In genomic region chr1:45339694-45340558, GRCh38 we compare ENCODE assay signal across 1 cellular context.
A peak's percentile ranks its signal among the peaks of the same experiment; 100 is the strongest.
TF ChIP-seq lines count a peak whose summit lies in the region.

Gene MUTYH, minus strand, starts transcription at chr1:45340440. Its CDS starts 5,935 bp downstream, at chr1:45334505.
Gene TOE1, plus strand, starts transcription at chr1:45340170. Its CDS starts 83 bp downstream, at chr1:45340253.

TF ChIP-seq in H1, 55 proteins besides CTCF, POLR2A, EP300 and RAD21 (continued from another document):
- no peak for TF ChIP-seq SUZ12 (IDR thresholded peaks at IDR 0.05; ENCODE audit: low read length)
- TF ChIP-seq ATF2 (IDR thresholded peaks at IDR 0.05; ENCODE audit: low read length): no peak
- TF ChIP-seq CTBP2 (IDR thresholded peaks at IDR 0.05; ENCODE audit: borderline replicate concordance, insufficient read depth, insufficient read length, low read length): no peak
- no peak for TF ChIP-seq SRF (IDR thresholded peaks at IDR 0.05; ENCODE audit: low read depth, low read length)
- TF ChIP-seq JUND (IDR thresholded peaks at IDR 0.05; ENCODE audit: low read length): 0 out of 2 replicates have a peak, but pooled peaks have one; percentile 4
- TF ChIP-seq NANOG (IDR thresholded peaks at IDR 0.05; ENCODE audit: insufficient read depth, low read depth, low read length, poor library complexity, severe bottlenecking): no peak
- TF ChIP-seq USF2 (IDR thresholded peaks at IDR 0.05; ENCODE audit: low read length): no peak
- no peak for TF ChIP-seq BCL11A (IDR thresholded peaks at IDR 0.05; ENCODE audit: low read depth in 2 of 2, low read length in 2 of 2)
- TF ChIP-seq E2F6 (IDR thresholded peaks at IDR 0.05): peak; percentile 74
- no peak for TF ChIP-seq SP1 (IDR thresholded peaks at IDR 0.05; ENCODE audit: low read depth, low read length)
- TF ChIP-seq TCF12 (IDR thresholded peaks at IDR 0.05; ENCODE audit: low read depth, low read length): no peak
- TF ChIP-seq BRCA1 (IDR thresholded peaks at IDR 0.05; ENCODE audit: low read depth, low read length): no peak
- TF ChIP-seq CEBPB (IDR thresholded peaks at IDR 0.05; ENCODE audit: low read depth, low read length): no peak
- peak; percentile 99 for TF ChIP-seq POLR2AphosphoS5 (IDR thresholded peaks at IDR 0.05; ENCODE audit: low read depth, low read length)
- no peak for TF ChIP-seq ZNF274 (IDR thresholded peaks at IDR 0.05; ENCODE audit: borderline replicate concordance, extremely low read depth, low read length)
- TF ChIP-seq MAFK (IDR thresholded peaks at IDR 0.05; ENCODE audit: low read depth, low read length): no peak
- no peak for TF ChIP-seq KDM5A (IDR thresholded peaks at IDR 0.05; ENCODE audit: low read length)
- TF ChIP-seq GABPA (IDR thresholded peaks at IDR 0.05; ENCODE audit: borderline replicate concordance, insufficient read depth, low read length): 0 out of 2 replicates have a peak, but pooled peaks have one; percentile 61
- 0 out of 2 replicates have a peak, but pooled peaks have one; percentile 10 for TF ChIP-seq TEAD4 (IDR thresholded peaks at IDR 0.05; ENCODE audit: low read depth, low read length)
- TF ChIP-seq KDM4A (IDR thresholded peaks at IDR 0.05; ENCODE audit: low read depth, low read length, severe bottlenecking): peak; percentile 70
- TF ChIP-seq SP4 (IDR thresholded peaks at IDR 0.05; ENCODE audit: low read length): peak; percentile 89; the same call in 1 of the 2 replicates
- peak; percentile 84 for TF ChIP-seq SIX5 (IDR thresholded peaks at IDR 0.05; ENCODE audit: low read depth, low read length)
- no peak for TF ChIP-seq RXRA (IDR thresholded peaks at IDR 0.05; ENCODE audit: insufficient read depth, low read depth, low read length)
- TF ChIP-seq FOSL1 (IDR thresholded peaks at IDR 0.05; ENCODE audit: insufficient read depth, low read depth, low read length): no peak
- no peak for TF ChIP-seq EGR1 (IDR thresholded peaks at IDR 0.05; ENCODE audit: borderline replicate concordance, low read depth, low read length)
- TF ChIP-seq CBX5 (IDR thresholded peaks at IDR 0.05; ENCODE audit: low read depth, low read length): no peak
- no peak for TF ChIP-seq RFX5 (IDR thresholded peaks at IDR 0.05; ENCODE audit: borderline replicate concordance, low read depth, low read length)
- TF ChIP-seq ASH2L (IDR thresholded peaks at IDR 0.05; ENCODE audit: low read length): peak; percentile 83
- peak; percentile 74; the same call in 1 of the 2 replicates for TF ChIP-seq GTF2F1 (IDR thresholded peaks at IDR 0.05; ENCODE audit: borderline replicate concordance, low read depth, low read length)
- peak; percentile 88 for TF ChIP-seq MAX (IDR thresholded peaks at IDR 0.05)
- peak; percentile 68 for TF ChIP-seq CHD2 (IDR thresholded peaks at IDR 0.05; ENCODE audit: low read length)
- TF ChIP-seq CREB1 (IDR thresholded peaks at IDR 0.05): peak; percentile 74
- peak; percentile 12 for TF ChIP-seq SIRT6 (IDR thresholded peaks at IDR 0.05; ENCODE audit: low read length)
- peak in 1 of 2 experiments; percentile 7; a peak in 1 of 4 replicates for TF ChIP-seq HDAC2 (IDR thresholded peaks at IDR 0.05; ENCODE audit: borderline replicate concordance in 1 of 2, low read depth in 2 of 2, low read length in 2 of 2)
- TF ChIP-seq POU5F1 (IDR thresholded peaks at IDR 0.05; ENCODE audit: low read depth, low read length): no peak
- TF ChIP-seq TBP (IDR thresholded peaks at IDR 0.05; ENCODE audit: low read depth, low read length): peak; percentile 87
- TF ChIP-seq ATF3 (IDR thresholded peaks at IDR 0.05; ENCODE audit: insufficient read depth, low read depth, low read length): no peak
- no peak for TF ChIP-seq CHD7 (IDR thresholded peaks at IDR 0.05; ENCODE audit: insufficient replicate concordance, low read length)
- TF ChIP-seq RNF2 (IDR thresholded peaks at IDR 0.05; ENCODE audit: borderline replicate concordance, low read depth, low read length, missing control alignments, poor library complexity, severe bottlenecking): no peak
- TF ChIP-seq SIN3A (conservative IDR thresholded peaks at IDR 0.05 in 1 of 2, IDR thresholded peaks at IDR 0.05 in 1 of 2; ENCODE audit: low read depth in 1 of 2, low read length in 2 of 2): peak; percentile 77 to 92; a peak in 3 of 4 replicates
- no peak for TF ChIP-seq SP2 (IDR thresholded peaks at IDR 0.05; ENCODE audit: low read length)
- peak; percentile 90 for TF ChIP-seq TAF7 (optimal IDR thresholded peaks at IDR 0.05; ENCODE audit: borderline replicate concordance, low read depth, low read length)
- TF ChIP-seq RBBP5 (IDR thresholded peaks at IDR 0.05; ENCODE audit: borderline replicate concordance, low read depth, low read length): no peak
- no peak for TF ChIP-seq JUN (IDR thresholded peaks at IDR 0.05; ENCODE audit: low read depth, low read length)
- TF ChIP-seq BACH1 (IDR thresholded peaks at IDR 0.05; ENCODE audit: low read length): no peak
- TF ChIP-seq CHD1 (IDR thresholded peaks at IDR 0.05; ENCODE audit: low read depth, low read length): no peak
- no peak for TF ChIP-seq KDM1A (IDR thresholded peaks at IDR 0.05; ENCODE audit: borderline replicate concordance, low read length)
- peak; percentile 95 for TF ChIP-seq TAF1 (IDR thresholded peaks at IDR 0.05; ENCODE audit: low read depth, low read length)
- peak; percentile 97 for TF ChIP-seq PHF8 (conservative IDR thresholded peaks at IDR 0.05; ENCODE audit: low read depth, low read length)
- no peak for TF ChIP-seq NRF1 (IDR thresholded peaks at IDR 0.05; ENCODE audit: low read depth, low read length)
